ENCODE assay signal across 10 cellular contexts in genomic region chr16:80570106-80570478, GRCh38. TPM values are rescaled to one million over a fixed set of nuclear protein-coding genes. Genes with fewer than 3 reads are reported as not detected.
DNase-seq lines count a peak whose midpoint lies in the region; TF ChIP-seq lines count a peak whose summit lies in the region.
"Had no signal": no experiment of that assay in that cellular context is flagged by ENCODE, and none has a peak within 500 bp of the region (broad histone marks: within the 10 kb centered on the region; RNA-seq: fewer than 3 reads in every experiment).

No MANE protein-coding gene starts in this region.

- H3K4me1 ChIP-seq in mammary epithelial cell (ENCODE audit: insufficient read depth, low read length) = no peaks in the 10 kb centered on the region

- H3K4me2 ChIP-seq in mammary epithelial cell (ENCODE audit: insufficient read depth, low read depth, low read length) = no peak overlapping the region

- DNase-seq in MCF 10A (ENCODE audit: unreplicated experiment) (peak; percentile 14), mammary epithelial cell (no peak), foreskin fibroblast (peak; percentile 7 to 19), type B pancreatic cell (ENCODE audit: extremely low spot score, unreplicated experiment) (no peak), erythroblast (lab: John Stamatoyannopoulos, UW) (no peak), amniotic stem cell (lab: John Stamatoyannopoulos, UW) (no peak), anterior cingulate cortex (lab: John Stamatoyannopoulos, UW) (no peak)
- peak; percentile 37 for DNase-seq in activated CD4-positive, alpha-beta memory T cell treated with anti-CD3 and anti-CD28 coated beads, Interleukin-2, amount 10 ng/mL, durations not matched to agents 7 days and 5 days
- DNase-seq: NCI-H1436 treated with DMSO at 0.1 percent for 48 hours had no signal

- H3K36me3 ChIP-seq in mammary epithelial cell (ENCODE audit: insufficient read depth, low read length) = no peaks in the 10 kb centered on the region

- no peaks in the 10 kb centered on the region for H3K27me3 ChIP-seq in mammary epithelial cell (ENCODE audit: insufficient read depth, low read length)

- no peak overlapping the region for H3K27ac ChIP-seq in mammary epithelial cell (ENCODE audit: insufficient read depth, low read depth, low read length)
- H3K27ac ChIP-seq: C4-2B had no signal

- BruUV-seq in MCF 10A (replicated peaks; lab: Mats Ljungman, UMichigan) (no TSS peak), mammary epithelial cell (replicated peaks; lab: Mats Ljungman, UMichigan) (no TSS peak)

- dilution Hi-C loops in mammary epithelial cell (cut with HindIII; ENCODE audit: low sequenced_read_pairs) = no loop called here

- H4K20me1 ChIP-seq in mammary epithelial cell (ENCODE audit: insufficient read depth, low read length) = no peaks in the 10 kb centered on the region

- in situ Hi-C loops in mammary epithelial cell (cut with MboI; ENCODE audit: low sequenced_read_pairs in 2 of 2) = no loop called here

- 4% methylated on average over 6 of the region's 6 CpGs for WGBS in mammary epithelial cell (ENCODE audit: low coverage, missing lambda C conversion rate)

- POLR2A ChIA-PET in MCF 10A (lab: Yijun Ruan, JAX) = no interaction called here
- POLR2A ChIA-PET in activated CD4-positive, alpha-beta memory T cell treated with anti-CD3 and anti-CD28 coated beads, Interleukin-2, amount 10 ng/mL, durations not matched to agents 7 days and 5 days (lab: Charles Lee) = interaction anchor here (1.0 to 1.8 kb wide), 3 partner anchors 11 to 15 kb away, joined by 3 to 29 read pairs (median 5); no protein-coding TSS in a partner anchor

- intact Hi-C loops in MCF 10A (cut with micrococcal nuclease) (no loop called here), mammary epithelial cell (cut with micrococcal nuclease) (no loop called here)

- no peaks in the 10 kb centered on the region for H3K36me3 Mint-ChIP-seq in MCF 10A (ENCODE audit: insufficient read depth, unreplicated experiment)
- H3K36me3 Mint-ChIP-seq in activated CD4-positive, alpha-beta memory T cell treated with anti-CD3 and anti-CD28 coated beads, Interleukin-2, amount 10 ng/mL, durations not matched to agents 7 days and 5 days (ENCODE audit: low read depth) = peaks cover 21% of the 10 kb centered on the region
- H3K36me3 Mint-ChIP-seq in type B pancreatic cell = no peaks in the 10 kb centered on the region

- H3K79me2 ChIP-seq in mammary epithelial cell (ENCODE audit: insufficient read depth, low read length) = no peaks in the 10 kb centered on the region

- TF ChIP-seq CTCF in MCF 10A (IDR thresholded peaks at IDR 0.05; ENCODE audit: unreplicated experiment) (no peak), mammary epithelial cell (conservative IDR thresholded peaks at IDR 0.05 in 1 of 2, IDR thresholded peaks at IDR 0.05 in 1 of 2; ENCODE audit: extremely low read depth in 1 of 2, insufficient read depth in 1 of 2, low read depth in 1 of 2, low read length in 2 of 2) (no peak), foreskin fibroblast (IDR thresholded peaks at IDR 0.05; ENCODE audit: low read depth, low read length) (no peak), type B pancreatic cell (conservative IDR thresholded peaks at IDR 0.05) (no peak)

- no peak overlapping the region for H3K27ac Mint-ChIP-seq in MCF 10A (ENCODE audit: low read depth, unreplicated experiment)
- peak overlapping the region; percentile 83 for H3K27ac Mint-ChIP-seq in activated CD4-positive, alpha-beta memory T cell treated with anti-CD3 and anti-CD28 coated beads, Interleukin-2, amount 10 ng/mL, durations not matched to agents 7 days and 5 days
- peak overlapping the region; percentile 5 for H3K27ac Mint-ChIP-seq in type B pancreatic cell

- no peak overlapping the region for H3K9ac ChIP-seq in mammary epithelial cell (ENCODE audit: insufficient read depth, low read length)

- H3K9me3 Mint-ChIP-seq in MCF 10A (ENCODE audit: unreplicated experiment) (no peaks in the 10 kb centered on the region), type B pancreatic cell (peaks cover 4% of the 10 kb centered on the region)
- peaks cover 18% of the 10 kb centered on the region for H3K9me3 Mint-ChIP-seq in activated CD4-positive, alpha-beta memory T cell treated with anti-CD3 and anti-CD28 coated beads, Interleukin-2, amount 10 ng/mL, durations not matched to agents 7 days and 5 days

- no peak overlapping the region for H2AFZ ChIP-seq in mammary epithelial cell (ENCODE audit: low read depth, low read length)

- no peaks in the 10 kb centered on the region for H3K9me3 ChIP-seq in mammary epithelial cell (replicated peaks; ENCODE audit: insufficient read depth, low read length)

- H3K4me3 Mint-ChIP-seq in MCF 10A (ENCODE audit: unreplicated experiment) (no peak overlapping the region), type B pancreatic cell (no peak overlapping the region)
- peak overlapping the region; percentile 11 for H3K4me3 Mint-ChIP-seq in activated CD4-positive, alpha-beta memory T cell treated with anti-CD3 and anti-CD28 coated beads, Interleukin-2, amount 10 ng/mL, durations not matched to agents 7 days and 5 days

- H3K4me1 Mint-ChIP-seq in MCF 10A (ENCODE audit: insufficient read depth, unreplicated experiment) (peaks cover 7% of the 10 kb centered on the region), type B pancreatic cell (ENCODE audit: unreplicated experiment) (peaks cover 5% of the 10 kb centered on the region)
- H3K4me1 Mint-ChIP-seq in activated CD4-positive, alpha-beta memory T cell treated with anti-CD3 and anti-CD28 coated beads, Interleukin-2, amount 10 ng/mL, durations not matched to agents 7 days and 5 days = peaks cover 46% of the 10 kb centered on the region

- H3K4me3 ChIP-seq in mammary epithelial cell (replicated peaks in 1 of 3; ENCODE audit: insufficient read depth in 1 of 3, low read depth in 2 of 3, low read length in 3 of 3) = no peak overlapping the region
- H3K4me3 ChIP-seq in foreskin fibroblast (ENCODE audit: low read depth in 1 of 2, low read length in 2 of 2) = no peak overlapping the region

- CTCF ChIA-PET in MCF 10A (lab: Yijun Ruan, JAX) (interaction anchor here (0.8 kb wide), 1 partner anchor 44 kb away, joined by 5 read pairs; no protein-coding TSS in a partner anchor), mammary epithelial cell (lab: Charles Lee; ENCODE audit: low non-redundant PET) (no interaction called here)
- CTCF ChIA-PET in activated CD4-positive, alpha-beta memory T cell treated with anti-CD3 and anti-CD28 coated beads, Interleukin-2, amount 10 ng/mL, durations not matched to agents 7 days and 5 days (lab: Charles Lee) = interaction anchor here (1.0 kb wide), 2 partner anchors 10 to 43 kb away, joined by 3 to 8 read pairs; no protein-coding TSS in a partner anchor

- H3K27me3 Mint-ChIP-seq in MCF 10A (ENCODE audit: insufficient read depth, unreplicated experiment) (no peaks in the 10 kb centered on the region), type B pancreatic cell (peaks cover 12% of the 10 kb centered on the region)
- peaks cover 2% of the 10 kb centered on the region for H3K27me3 Mint-ChIP-seq in activated CD4-positive, alpha-beta memory T cell treated with anti-CD3 and anti-CD28 coated beads, Interleukin-2, amount 10 ng/mL, durations not matched to agents 7 days and 5 days

- TF ChIP-seq POLR2A in erythroblast (IDR thresholded peaks at IDR 0.05; ENCODE audit: low read length) = no peak

RNA-seq across cellular contexts. Expression of gene DYNLRB2, which starts 29.3 kb away (rescaled TPM):
- total RNA-seq in MCF 10A (2022) (not detected in 2 replicates), mammary epithelial cell (under 1 TPM in 1 of 2 donors, not detected in 1; 0.33 TPM), type B pancreatic cell (ENCODE audit: low replicate concordance) (2.3 and 4.3 TPM in 2 replicates)
- not detected for polyA plus RNA-seq in mammary epithelial cell
- not detected for polyA minus RNA-seq in mammary epithelial cell
- not detected for total RNA-seq in activated CD4-positive, alpha-beta memory T cell treated with anti-CD3 and anti-CD28 coated beads, Interleukin-2, amount 10 ng/mL, durations not matched to agents 7 days and 5 days

Comparison
In these comparisons a context has a peak if more than half of its experiments do, and no peak if none do; other contexts are left out.
1. DNase-seq: peak in MCF 10A (single experiment), activated CD4-positive, alpha-beta memory T cell treated with anti-CD3 and anti-CD28 coated beads, Interleukin-2, amount 10 ng/mL, durations not matched to agents 7 days and 5 days (single experiment) and foreskin fibroblast (2 of 2); none in mammary epithelial cell (single experiment), type B pancreatic cell (single experiment), erythroblast (0 of 2), amniotic stem cell (single experiment) and anterior cingulate cortex (0 of 58).